8 cellular contexts compared by ENCODE assay signal in genomic region chr10:110426294-110427153, GRCh38.
DNase-seq lines count a peak whose midpoint lies in the region; ATAC-seq and TF ChIP-seq lines count a peak whose summit lies in the region.

No MANE protein-coding gene starts in this region.

- no peak overlapping the region for H3K4me3 ChIP-seq in fibroblast of pulmonary artery (replicated peaks; ENCODE audit: low read depth, low read length)

- TF ChIP-seq CTCF in fibroblast of pulmonary artery (IDR thresholded peaks at IDR 0.05; ENCODE audit: low read length, missing control alignments): no peak

- ATAC-seq in SK-N-SH treated with all-trans-retinoic acid at 6 μM for 48 hours (0 out of 3 replicates have a peak, but pooled peaks have one; percentile 31), HG03025 (IDR thresholded peaks at IDR 0.05; ENCODE audit: low FRiP score, unreplicated experiment) (no peak)

- peak; percentile 20 for DNase-seq in NCI-H748 (lab: John Stamatoyannopoulos, UW; ENCODE audit: unreplicated experiment)
- no peak for DNase-seq in NCI-H748 treated with DMSO at 0.1 percent for 48 hours (lab: John Stamatoyannopoulos, UW)
- peak; percentile 77 for DNase-seq in fibroblast of pulmonary artery (ENCODE audit: low read depth)
- peak; percentile 53 for DNase-seq in stimulated activated CD8-positive, alpha-beta memory T cell treated with anti-CD3 and anti-CD28 coated beads, Interleukin-4, amount 100 ng/mL, for 48 hours
- no peak for DNase-seq in RPMI8226
- DNase-seq in Ammon's horn (ENCODE audit: low spot score): no peak

TF ChIP-seq in SK-N-SH treated with all-trans-retinoic acid at 6 μM for 48 hours, 23 proteins besides CTCF, POLR2A, EP300 and RAD21:
- TF ChIP-seq ZC3H10 (CRISPR knock-in tag; IDR thresholded peaks at IDR 0.05) (no peak), TOX (CRISPR knock-in tag; IDR thresholded peaks at IDR 0.05; ENCODE audit: borderline replicate concordance) (no peak), ZFP30 (CRISPR knock-in tag; IDR thresholded peaks at IDR 0.05) (no peak)
TF ChIP-seq in SK-N-SH treated with all-trans-retinoic acid at 6 μM for 48 hours: peak in this region for 0.

Comparison
In these comparisons a context has a peak if more than half of its experiments do, and no peak if none do; other contexts are left out.
1. DNase-seq: peak in NCI-H748 (single experiment), fibroblast of pulmonary artery (single experiment) and stimulated activated CD8-positive, alpha-beta memory T cell treated with anti-CD3 and anti-CD28 coated beads, Interleukin-4, amount 100 ng/mL, for 48 hours (single experiment); none in NCI-H748 treated with DMSO at 0.1 percent for 48 hours (single experiment), RPMI8226 (single experiment) and Ammon's horn (single experiment).